Comparison of ENCODE assay signal across 1 cellular context in the genomic region with DNA sequence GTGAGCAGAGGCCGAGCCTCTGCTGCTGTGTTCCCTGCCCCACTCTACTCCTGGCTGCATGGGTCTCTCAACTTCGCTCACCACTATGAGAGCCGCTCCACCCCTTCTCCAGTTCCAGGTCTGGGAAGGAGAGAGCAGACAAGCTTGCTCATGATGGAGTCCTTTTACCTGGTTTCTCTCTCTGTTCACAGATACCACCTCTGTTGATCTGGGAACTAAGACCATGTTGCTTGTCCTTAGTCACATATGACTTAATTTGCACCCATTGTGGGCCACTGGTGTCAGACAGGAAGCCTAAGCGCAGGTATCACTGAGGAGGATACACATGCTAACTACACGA.
TF ChIP-seq lines count a peak whose summit lies in the region.

No MANE protein-coding gene starts in this region.

TF ChIP-seq in HCT116, 20 proteins besides CTCF, POLR2A, EP300 and RAD21 (continued from another document):
- TF ChIP-seq JUND (IDR thresholded peaks at IDR 0.05): no peak
- TF ChIP-seq SRF (IDR thresholded peaks at IDR 0.05; ENCODE audit: low read depth): no peak
- no peak for TF ChIP-seq CBX3 (IDR thresholded peaks at IDR 0.05; ENCODE audit: low read depth)
- no peak for TF ChIP-seq EGR1 (IDR thresholded peaks at IDR 0.05; ENCODE audit: low read depth)
- TF ChIP-seq YY1 (IDR thresholded peaks at IDR 0.05; ENCODE audit: extremely low read depth, insufficient replicate concordance, low read depth, low read length): no peak
- TF ChIP-seq, protein P1, sequence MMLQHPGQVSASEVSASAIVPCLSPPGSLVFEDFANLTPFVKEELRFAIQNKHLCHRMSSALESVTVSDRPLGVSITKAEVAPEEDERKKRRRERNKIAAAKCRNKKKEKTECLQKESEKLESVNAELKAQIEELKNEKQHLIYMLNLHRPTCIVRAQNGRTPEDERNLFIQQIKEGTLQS (IDR thresholded peaks at IDR 0.05): no peak
- TF ChIP-seq SIN3A (IDR thresholded peaks at IDR 0.05; ENCODE audit: low read depth): no peak
- TF ChIP-seq, protein P2, sequence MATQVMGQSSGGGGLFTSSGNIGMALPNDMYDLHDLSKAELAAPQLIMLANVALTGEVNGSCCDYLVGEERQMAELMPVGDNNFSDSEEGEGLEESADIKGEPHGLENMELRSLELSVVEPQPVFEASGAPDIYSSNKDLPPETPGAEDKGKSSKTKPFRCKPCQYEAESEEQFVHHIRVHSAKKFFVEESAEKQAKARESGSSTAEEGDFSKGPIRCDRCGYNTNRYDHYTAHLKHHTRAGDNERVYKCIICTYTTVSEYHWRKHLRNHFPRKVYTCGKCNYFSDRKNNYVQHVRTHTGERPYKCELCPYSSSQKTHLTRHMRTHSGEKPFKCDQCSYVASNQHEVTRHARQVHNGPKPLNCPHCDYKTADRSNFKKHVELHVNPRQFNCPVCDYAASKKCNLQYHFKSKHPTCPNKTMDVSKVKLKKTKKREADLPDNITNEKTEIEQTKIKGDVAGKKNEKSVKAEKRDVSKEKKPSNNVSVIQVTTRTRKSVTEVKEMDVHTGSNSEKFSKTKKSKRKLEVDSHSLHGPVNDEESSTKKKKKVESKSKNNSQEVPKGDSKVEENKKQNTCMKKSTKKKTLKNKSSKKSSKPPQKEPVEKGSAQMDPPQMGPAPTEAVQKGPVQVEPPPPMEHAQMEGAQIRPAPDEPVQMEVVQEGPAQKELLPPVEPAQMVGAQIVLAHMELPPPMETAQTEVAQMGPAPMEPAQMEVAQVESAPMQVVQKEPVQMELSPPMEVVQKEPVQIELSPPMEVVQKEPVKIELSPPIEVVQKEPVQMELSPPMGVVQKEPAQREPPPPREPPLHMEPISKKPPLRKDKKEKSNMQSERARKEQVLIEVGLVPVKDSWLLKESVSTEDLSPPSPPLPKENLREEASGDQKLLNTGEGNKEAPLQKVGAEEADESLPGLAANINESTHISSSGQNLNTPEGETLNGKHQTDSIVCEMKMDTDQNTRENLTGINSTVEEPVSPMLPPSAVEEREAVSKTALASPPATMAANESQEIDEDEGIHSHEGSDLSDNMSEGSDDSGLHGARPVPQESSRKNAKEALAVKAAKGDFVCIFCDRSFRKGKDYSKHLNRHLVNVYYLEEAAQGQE (IDR thresholded peaks at IDR 0.05; ENCODE audit: low read depth): no peak
- TF ChIP-seq CEBPB (IDR thresholded peaks at IDR 0.05; ENCODE audit: low read depth): no peak
- no peak for TF ChIP-seq ZFX (IDR thresholded peaks at IDR 0.05)
- TF ChIP-seq SP1 (IDR thresholded peaks at IDR 0.05; ENCODE audit: low read depth): no peak
- no peak for TF ChIP-seq EZH2phosphoT487 (IDR thresholded peaks at IDR 0.05; ENCODE audit: borderline replicate concordance)
